Comparison of ENCODE assay signal across 8 cellular contexts in genomic region chr12:57523706-57524614, GRCh38.
A peak's percentile ranks its signal among the peaks of the same experiment; 100 is the strongest.
DNase-seq lines count a peak whose midpoint lies in the region; ATAC-seq and TF ChIP-seq lines count a peak whose summit lies in the region.

No MANE protein-coding gene starts in this region.

- peaks cover 56% of the 10 kb centered on the region for H3K4me1 ChIP-seq in BLaER1

- intact Hi-C loops in dendritic cell treated with granulocyte-macrophage colony-stimulating factor and Interleukin-4, amounts not matched to agents 40 ng/mL and 50 ng/mL, for 4 days (cut with micrococcal nuclease) = loop anchor here (1.0 kb wide), 2 partner anchors 23 to 48 kb away; partner anchors contain the start of gene DCTN2

- H3K9me3 ChIP-seq in BLaER1 = no peaks in the 10 kb centered on the region

- peaks cover 54% of the 10 kb centered on the region for H3K36me3 ChIP-seq in BLaER1

- H3K9me3 Mint-ChIP-seq in dendritic cell treated with granulocyte-macrophage colony-stimulating factor and Interleukin-4, amounts not matched to agents 40 ng/mL and 50 ng/mL, for 4 days = no peaks in the 10 kb centered on the region
- no peaks in the 10 kb centered on the region for H3K9me3 Mint-ChIP-seq in nephron

- peak overlapping the region; percentile 98 for H3K4me2 ChIP-seq in BLaER1

- H4K20me1 ChIP-seq in BLaER1 = peaks cover 54% of the 10 kb centered on the region

- DNase-seq in NAMALWA (ENCODE audit: low spot score) (peak; percentile 40), SHP77 treated with DMSO at 0.1 percent for 48 hours (lab: John Stamatoyannopoulos, UW) (no peak), foreskin melanocyte (no peak), COR-L47 (lab: John Stamatoyannopoulos, UW) (no peak)

- H3K36me3 Mint-ChIP-seq in dendritic cell treated with granulocyte-macrophage colony-stimulating factor and Interleukin-4, amounts not matched to agents 40 ng/mL and 50 ng/mL, for 4 days (ENCODE audit: low read depth) = peaks cover 73% of the 10 kb centered on the region
- peaks cover 24% of the 10 kb centered on the region for H3K36me3 Mint-ChIP-seq in nephron (ENCODE audit: low read depth)

- no peak for TF ChIP-seq CTCF in nephron (IDR thresholded peaks at IDR 0.05; ENCODE audit: unreplicated experiment in 3 of 3)

- H3K9ac ChIP-seq in BLaER1 = peak overlapping the region; percentile 91

- H3K27me3 ChIP-seq in BLaER1 = no peaks in the 10 kb centered on the region

- H3K27ac ChIP-seq in BLaER1 = peak overlapping the region; percentile 89

- H3K4me3 Mint-ChIP-seq in dendritic cell treated with granulocyte-macrophage colony-stimulating factor and Interleukin-4, amounts not matched to agents 40 ng/mL and 50 ng/mL, for 4 days = peak overlapping the region; percentile 95
- peak overlapping the region; percentile 95 to 99 (median 98) for H3K4me3 Mint-ChIP-seq in nephron

- peak overlapping the region; percentile 84 for H3K4me3 ChIP-seq in BLaER1

- H3K4me1 Mint-ChIP-seq in dendritic cell treated with granulocyte-macrophage colony-stimulating factor and Interleukin-4, amounts not matched to agents 40 ng/mL and 50 ng/mL, for 4 days (ENCODE audit: low read depth) = peaks cover 65% of the 10 kb centered on the region
- peaks cover 38% of the 10 kb centered on the region for H3K4me1 Mint-ChIP-seq in nephron

- no peaks in the 10 kb centered on the region for H3K27me3 Mint-ChIP-seq in dendritic cell treated with granulocyte-macrophage colony-stimulating factor and Interleukin-4, amounts not matched to agents 40 ng/mL and 50 ng/mL, for 4 days
- no peaks in the 10 kb centered on the region for H3K27me3 Mint-ChIP-seq in nephron (ENCODE audit: low read depth)

- no peak for ATAC-seq in HG02938 (IDR thresholded peaks at IDR 0.05; ENCODE audit: unreplicated experiment)

- H3K27ac Mint-ChIP-seq in dendritic cell treated with granulocyte-macrophage colony-stimulating factor and Interleukin-4, amounts not matched to agents 40 ng/mL and 50 ng/mL, for 4 days = peak overlapping the region; percentile 98
- peak overlapping the region; percentile 91 to 98 (median 97) for H3K27ac Mint-ChIP-seq in nephron
